Comparison of ENCODE assay signal across 10 cellular contexts in genomic region chr1:211938473-211939080, GRCh38.
A peak's percentile ranks its signal among the peaks of the same experiment; 100 is the strongest.
DNase-seq lines count a peak whose midpoint lies in the region; ATAC-seq, FAIRE-seq and TF ChIP-seq lines count a peak whose summit lies in the region.
"Had no signal": no experiment of that assay in that cellular context is flagged by ENCODE, and none has a peak within 500 bp of the region (broad histone marks: within the 10 kb centered on the region; RNA-seq: fewer than 3 reads in every experiment).

No MANE protein-coding gene starts in this region.

- no peaks in the 10 kb centered on the region for H3K9me3 ChIP-seq in BE2C
- H3K9me3 ChIP-seq: A549 had no signal

- no peaks in the 10 kb centered on the region for H3K4me1 ChIP-seq in BE2C

- TF ChIP-seq CTCF in coronary artery (IDR thresholded peaks at IDR 0.05) (no peak), BE2C (IDR thresholded peaks at IDR 0.05; ENCODE audit: low read depth, low read length) (no peak)

- no peak overlapping the region for H3K27ac ChIP-seq in coronary artery
- H3K27ac ChIP-seq: A549 had no signal

- peak; percentile 23 for ATAC-seq in HG03378 (IDR thresholded peaks at IDR 0.05; ENCODE audit: unreplicated experiment)
- ATAC-seq in sciatic nerve = peak; percentile 46
- ATAC-seq in HG03175 (IDR thresholded peaks at IDR 0.05; ENCODE audit: unreplicated experiment) = no peak
- ATAC-seq: A549 had no signal

- intact Hi-C loops in sciatic nerve (cut with DNase I) = no loop called here

- H3K4me3 ChIP-seq in coronary artery (peak overlapping the region; percentile 50), BE2C (ENCODE audit: low read depth, low read length) (no peak overlapping the region)
- H3K4me3 ChIP-seq: A549 had no signal

- peaks cover 9% of the 10 kb centered on the region; the same call in 1 of the 2 replicates for H3K36me3 ChIP-seq in BE2C

- H3K27me3 ChIP-seq in BE2C = no peaks in the 10 kb centered on the region

- FAIRE-seq in frontal cortex (lab: Jason Lieb, UNC) = no peak

- DNase-seq in NCI-H2196 (lab: John Stamatoyannopoulos, UW; ENCODE audit: unreplicated experiment) (peak; percentile 9), NCI-H2196 treated with DMSO at 0.1 percent for 48 hours (lab: John Stamatoyannopoulos, UW; ENCODE audit: unreplicated experiment) (no peak), coronary artery (ENCODE audit: low spot score) (no peak), sciatic nerve (ENCODE audit: low spot score) (no peak), frontal cortex (ENCODE audit: low spot score in 2 of 2) (no peak), BE2C (no peak)
- DNase-seq: NCI-H187 treated with DMSO at 0.1 percent for 48 hours had no signal
